Comparison of ENCODE assay signal across 8 cellular contexts in the genomic region with DNA sequence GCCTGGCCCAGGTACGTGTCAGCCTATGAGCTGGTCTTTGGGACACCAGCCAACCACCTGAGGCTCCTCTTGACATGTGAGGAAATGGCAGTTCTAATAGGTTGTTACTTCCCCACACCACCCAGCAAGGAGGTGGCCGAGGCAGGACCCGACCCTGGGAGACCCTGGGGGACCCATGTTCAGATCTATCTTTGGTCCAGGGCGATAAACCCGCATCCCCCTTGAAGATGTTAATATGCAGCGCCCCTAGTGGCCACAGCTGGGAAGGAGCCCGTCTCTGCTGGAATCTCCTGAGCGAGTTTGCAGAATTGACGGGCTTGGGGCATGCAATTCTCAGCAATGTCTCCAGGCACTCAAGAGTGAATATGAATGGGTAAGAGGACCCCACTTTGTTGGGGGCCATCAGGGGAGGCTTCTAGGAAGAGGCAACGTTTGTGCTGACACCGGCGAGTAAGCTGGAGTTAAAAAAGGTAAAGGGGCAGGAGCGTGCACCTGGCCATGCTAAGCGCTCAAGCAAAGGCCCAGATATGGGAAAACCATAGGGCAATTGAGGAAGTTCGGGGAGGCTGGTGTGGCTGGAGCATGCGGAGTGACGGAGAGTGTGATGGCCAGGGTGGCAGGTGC. TPM values are rescaled to one million over a fixed set of nuclear protein-coding genes. Genes with fewer than 3 reads are reported as not detected.
DNase-seq lines count a peak whose midpoint lies in the region; ATAC-seq and TF ChIP-seq lines count a peak whose summit lies in the region.

No MANE protein-coding gene starts in this region.

- TF ChIP-seq CTCF in choroid plexus epithelial cell (conservative IDR thresholded peaks at IDR 0.05; ENCODE audit: low read depth, low read length) (peak; percentile 91), right lobe of liver (IDR thresholded peaks at IDR 0.05) (peak; percentile 77 to 96 (median 94))

- no peaks in the 10 kb centered on the region for H3K36me3 ChIP-seq in right lobe of liver

- no peaks in the 10 kb centered on the region for H3K27me3 ChIP-seq in right lobe of liver

- peak; percentile 23 to 39 for DNase-seq in NCI-H2081 (lab: John Stamatoyannopoulos, UW)
- no peak for DNase-seq in NCI-H2081 treated with DMSO at 0.1 percent for 48 hours (lab: John Stamatoyannopoulos, UW)
- DNase-seq in NCI-H2171 (lab: John Stamatoyannopoulos, UW): peak; percentile 40
- DNase-seq in activated CD4-positive, alpha-beta T cell treated with anti-CD3 and anti-CD28 coated beads, Interleukin-2, amount 10 ng/mL, durations not matched to agents 24 days and 14 days: peak; percentile 94
- peak; percentile 75 for DNase-seq in choroid plexus epithelial cell (ENCODE audit: low read depth)
- peak; percentile 70 to 76 (median 75) for DNase-seq in right lobe of liver
- DNase-seq in stimulated activated CD8-positive, alpha-beta memory T cell treated with anti-CD3 and anti-CD28 coated beads, Interleukin-12 subunit alpha, Interleukin-12 subunit beta, amount 100 ng/mL, for 24 hours (ENCODE audit: extremely low read depth): peak; percentile 57

- intact Hi-C loops in activated CD4-positive, alpha-beta T cell treated with anti-CD3 and anti-CD28 coated beads, Interleukin-2, amount 10 ng/mL, durations not matched to agents 24 days and 14 days (cut with micrococcal nuclease): loop anchor here (1.0 to 10.0 kb wide), 4 partner anchors 9 to 226 kb away; partner anchors contain the start of genes HNRNPM and MARCHF2
- intact Hi-C loops in right lobe of liver (cut with DNase I): no loop called here

- H3K4me1 ChIP-seq in right lobe of liver: peaks cover 0 to 10% (median 0%) of the 10 kb centered on the region in 4 donors

- no peak overlapping the region for H3K27ac ChIP-seq in right lobe of liver

- H3K27ac Mint-ChIP-seq in activated CD4-positive, alpha-beta T cell treated with anti-CD3 and anti-CD28 coated beads, Interleukin-2, amount 10 ng/mL, durations not matched to agents 24 days and 14 days: peak overlapping the region; percentile 43

- H3K27me3 Mint-ChIP-seq in activated CD4-positive, alpha-beta T cell treated with anti-CD3 and anti-CD28 coated beads, Interleukin-2, amount 10 ng/mL, durations not matched to agents 24 days and 14 days: peaks cover 4% of the 10 kb centered on the region

- WGBS in right lobe of liver (ENCODE audit: insufficient coverage, low coverage, low lambda C conversion rate, missing lambda C conversion rate): 22% methylated on average over 16 of the region's 17 CpGs

- TF ChIP-seq POLR2A in right lobe of liver (IDR thresholded peaks at IDR 0.05): no peak

- peak; percentile 42 to 62 (median 57) for ATAC-seq in right lobe of liver
- no peak for ATAC-seq in HG02571 (IDR thresholded peaks at IDR 0.05; ENCODE audit: unreplicated experiment)

- H3K4me3 ChIP-seq in choroid plexus epithelial cell (ENCODE audit: low read depth, low read length) (no peak overlapping the region), right lobe of liver (no peak overlapping the region)

- no peaks in the 10 kb centered on the region for H3K9me3 ChIP-seq in right lobe of liver

- H3K9me3 Mint-ChIP-seq in activated CD4-positive, alpha-beta T cell treated with anti-CD3 and anti-CD28 coated beads, Interleukin-2, amount 10 ng/mL, durations not matched to agents 24 days and 14 days: peaks cover 9% of the 10 kb centered on the region

- peaks cover 15% of the 10 kb centered on the region for H3K36me3 Mint-ChIP-seq in activated CD4-positive, alpha-beta T cell treated with anti-CD3 and anti-CD28 coated beads, Interleukin-2, amount 10 ng/mL, durations not matched to agents 24 days and 14 days (ENCODE audit: low read depth)

- H3K4me3 Mint-ChIP-seq in activated CD4-positive, alpha-beta T cell treated with anti-CD3 and anti-CD28 coated beads, Interleukin-2, amount 10 ng/mL, durations not matched to agents 24 days and 14 days: peak overlapping the region; percentile 40

- peaks cover 44% of the 10 kb centered on the region for H3K4me1 Mint-ChIP-seq in activated CD4-positive, alpha-beta T cell treated with anti-CD3 and anti-CD28 coated beads, Interleukin-2, amount 10 ng/mL, durations not matched to agents 24 days and 14 days

RNA-seq across cellular contexts. Expression of gene MYO1F, which starts 1.5 kb away (rescaled TPM):
- total RNA-seq in activated CD4-positive, alpha-beta T cell treated with anti-CD3 and anti-CD28 coated beads, Interleukin-2, amount 10 ng/mL, durations not matched to agents 24 days and 14 days: 33.0 and 37.9 TPM in 2 replicates
- total RNA-seq in right lobe of liver: 10 to 100 TPM in 4 of 6 experiments, 1 to 10 TPM in 2; 7.9 to 21.5 (median 10.2) TPM

RNA-seq across cellular contexts. Expression of gene ADAMTS10, which starts 31.8 kb away (rescaled TPM):
- 2.4 and 2.5 TPM in 2 replicates for total RNA-seq in activated CD4-positive, alpha-beta T cell treated with anti-CD3 and anti-CD28 coated beads, Interleukin-2, amount 10 ng/mL, durations not matched to agents 24 days and 14 days
- 10 to 100 TPM in 3 of 6 experiments, 1 to 10 TPM in 3; 5.0 to 12.2 (median 9.3) TPM for total RNA-seq in right lobe of liver

RNA-seq across cellular contexts. Expression of gene NFILZ, which starts 51.7 kb away (rescaled TPM):
- not detected in 2 replicates for total RNA-seq in activated CD4-positive, alpha-beta T cell treated with anti-CD3 and anti-CD28 coated beads, Interleukin-2, amount 10 ng/mL, durations not matched to agents 24 days and 14 days
- total RNA-seq in right lobe of liver: not detected
